ENCODE assay signal across 29 cellular contexts in genomic region chr10:86821600-86821999, GRCh38.
DNase-seq lines count a peak whose midpoint lies in the region; ATAC-seq, FAIRE-seq and TF ChIP-seq lines count a peak whose summit lies in the region.
"Had no signal": no experiment of that assay in that cellular context is flagged by ENCODE, and none has a peak within 500 bp of the region (broad histone marks: within the 10 kb centered on the region; RNA-seq: fewer than 3 reads in every experiment).

No MANE protein-coding gene starts in this region.

- H3K27ac ChIP-seq in HepG2 (ENCODE audit: extremely low read length, insufficient read depth, low read length), result no peak overlapping the region
- no peak overlapping the region for H3K27ac ChIP-seq in right lobe of liver
- no peak overlapping the region for H3K27ac ChIP-seq in foreskin keratinocyte
- H3K27ac ChIP-seq: colonic mucosa, left lung, stomach had no signal

- no peaks in the 10 kb centered on the region for H3K27me3 ChIP-seq in HepG2 (ENCODE audit: control insufficient read depth in 1 of 2, insufficient read depth in 2 of 2, low read length in 2 of 2)
- H3K27me3 ChIP-seq in right lobe of liver, result no peaks in the 10 kb centered on the region
- H3K27me3 ChIP-seq in bronchial epithelial cell (ENCODE audit: control insufficient read depth, insufficient read depth, low read length), result no peaks in the 10 kb centered on the region
- no peaks in the 10 kb centered on the region for H3K27me3 ChIP-seq in foreskin keratinocyte
- H3K27me3 ChIP-seq: colonic mucosa, left lung, stomach, tibial artery had no signal

- CTCF ChIA-PET in HepG2 (lab: Yijun Ruan, JAX; ENCODE audit: low intra/inter-chr PET ratio, low total read pairs), result no interaction called here

- TF ChIP-seq RAD21 in HepG2 (CRISPR knock-in tag; IDR thresholded peaks at IDR 0.05), result no peak

- no peak overlapping the region for H3K9ac ChIP-seq in HepG2 (ENCODE audit: insufficient read depth, low read depth, low read length)

- no peak for TF ChIP-seq CTCF in HepG2 (CRISPR knock-in tag; IDR thresholded peaks at IDR 0.05)
- TF ChIP-seq CTCF in right lobe of liver (IDR thresholded peaks at IDR 0.05), result no peak
- TF ChIP-seq CTCF in bronchial epithelial cell (IDR thresholded peaks at IDR 0.05; ENCODE audit: insufficient read depth, low read length, severe bottlenecking), result no peak
- TF ChIP-seq CTCF in foreskin keratinocyte (conservative IDR thresholded peaks at IDR 0.05), result no peak
- TF ChIP-seq CTCF in GM13976 (IDR thresholded peaks at IDR 0.05; ENCODE audit: borderline replicate concordance, control extremely low read depth, extremely low read depth, insufficient read depth, missing control alignments), result no peak

- H3K36me3 ChIP-seq in HepG2 (replicated peaks in 1 of 2; ENCODE audit: control insufficient read depth in 1 of 2, insufficient read depth in 2 of 2, low read length in 2 of 2) (peaks cover 0 to 2% of the 10 kb centered on the region in 2 experiments; a peak in 2 of 5 replicates), right lobe of liver (no peaks in the 10 kb centered on the region), bronchial epithelial cell (ENCODE audit: control insufficient read depth, insufficient read depth, low read length) (no peaks in the 10 kb centered on the region)
- H3K36me3 ChIP-seq: colonic mucosa, left lung, stomach, tibial artery had no signal

- FAIRE-seq in HepG2 (lab: Jason Lieb, UNC) (no peak), bronchial epithelial cell (lab: Jason Lieb, UNC) (no peak)
- FAIRE-seq: GM12891, small intestine had no signal

- DNase-seq in HepG2 (ENCODE audit: low spot score), result no peak
- no peak for DNase-seq in right lobe of liver
- peak; percentile 5 for DNase-seq in bronchial epithelial cell (ENCODE audit: low read depth)
- DNase-seq in foreskin keratinocyte, result no peak
- DNase-seq in GM13976 (ENCODE audit: low spot score), result no peak
- no peak for DNase-seq in activated CD4-positive, CD25-positive, alpha-beta regulatory T cell treated with anti-CD3 and anti-CD28 coated beads, Interleukin-2, amount 50 U/mL, for 72 hours
- DNase-seq: activated CD4-positive, alpha-beta T cell treated with anti-CD3 and anti-CD28 coated beads for 48 hours; activated naive CD4-positive, alpha-beta T cell; activated T-cell treated with anti-CD3 and anti-CD28 coated beads, Interleukin-2, amount 50 U/mL, for 48 hours; CD4-positive, CD25-positive, alpha-beta regulatory T cell; colonic mucosa; effector CD8-positive, alpha-beta T cell; erythroblast; GOT3; hypothalamus; Karpas-422; left lung; naive B cell; NCI-H146; small intestine; stimulated activated CD4-positive, alpha-beta T cell treated with anti-CD3 and anti-CD28 coated beads, Interleukin-1b, Interleukin-23, amount 100 ng/mL, for 48 hours; stimulated activated CD8-positive, alpha-beta memory T cell treated with anti-CD3 and anti-CD28 coated beads, Interleukin-4, amount 100 ng/mL, for 48 hours; stomach; T-helper 2 cell; tibial artery had no signal

- H3K4me3 ChIP-seq in HepG2 (replicated peaks in 1 of 3; ENCODE audit: insufficient read depth in 1 of 3, low read depth in 2 of 3, low read length in 3 of 3), result no peak overlapping the region
- H3K4me3 ChIP-seq in right lobe of liver, result no peak overlapping the region
- no peak overlapping the region for H3K4me3 ChIP-seq in bronchial epithelial cell (ENCODE audit: low read depth, low read length)
- H3K4me3 ChIP-seq: colonic mucosa, left lung, stomach, tibial artery had no signal

- POLR2A ChIA-PET in HepG2 (lab: Yijun Ruan, JAX), result no interaction called here

- ATAC-seq in HepG2, result no peak
- ATAC-seq in right lobe of liver, result no peak
- peak; percentile 11 for ATAC-seq in foreskin keratinocyte
- no peak for ATAC-seq in HG02852 (IDR thresholded peaks at IDR 0.05; ENCODE audit: unreplicated experiment)
- ATAC-seq in GM18870 (IDR thresholded peaks at IDR 0.05; ENCODE audit: unreplicated experiment), result no peak
- ATAC-seq: left lung, SK-N-SH treated with all-trans-retinoic acid at 6 μM for 48 hours had no signal

- 89% methylated on average over 3 of the region's 3 CpGs for WGBS in HepG2 (ENCODE audit: low lambda C conversion rate)
- WGBS in right lobe of liver (ENCODE audit: insufficient coverage, low coverage, low lambda C conversion rate, missing lambda C conversion rate), result 51% methylated on average over 2 of the region's 3 CpGs

- H3K4me1 ChIP-seq in HepG2 (ENCODE audit: insufficient read depth, low read length), result no peaks in the 10 kb centered on the region
- no peaks in the 10 kb centered on the region for H3K4me1 ChIP-seq in right lobe of liver
- no peaks in the 10 kb centered on the region for H3K4me1 ChIP-seq in foreskin keratinocyte
- H3K4me1 ChIP-seq: colonic mucosa, left lung had no signal

- BruUV-seq in HepG2 (replicated peaks; lab: Mats Ljungman, UMichigan), result no TSS peak

- TF ChIP-seq POLR2A in HepG2 (IDR thresholded peaks at IDR 0.05; ENCODE audit: insufficient read depth in 1 of 2, low read depth in 2 of 2, low read length in 2 of 2) (no peak), right lobe of liver (IDR thresholded peaks at IDR 0.05) (no peak)

- H2AFZ ChIP-seq in HepG2 (ENCODE audit: low read length), result no peak overlapping the region

- in situ Hi-C loops in HepG2 (cut with HindIII; ENCODE audit: extremely low pct_ligation_motif_present, low pct_unique_long_range_greater_than_20kb) (no loop called here), GM13976 (cut with MboI; ENCODE audit: low sequenced_read_pairs, unreplicated experiment) (no loop called here)

- peaks cover 11% of the 10 kb centered on the region for H4K20me1 ChIP-seq in HepG2 (ENCODE audit: insufficient read depth, low read length)

- H3K4me2 ChIP-seq in HepG2 (ENCODE audit: low read depth, low read length), result no peak overlapping the region

- no peaks in the 10 kb centered on the region for H3K9me3 ChIP-seq in HepG2 (ENCODE audit: low read length)
- H3K9me3 ChIP-seq in right lobe of liver, result no peaks in the 10 kb centered on the region
- H3K9me3 ChIP-seq: colonic mucosa, left lung, stomach, tibial artery had no signal

- intact Hi-C loops in HepG2 (cut with micrococcal nuclease; ENCODE audit: unreplicated experiment), result no loop called here
- intact Hi-C loops in right lobe of liver (cut with DNase I), result no loop called here

- H3K79me2 ChIP-seq in HepG2 (ENCODE audit: insufficient read depth, low read length), result peaks cover 49% of the 10 kb centered on the region

- no peak for TF ChIP-seq EP300 in HepG2 (IDR thresholded peaks at IDR 0.05; ENCODE audit: low read depth in 2 of 2, low read length in 2 of 2)
- TF ChIP-seq EP300 in HepG2 (CRISPR knock-in tag; IDR thresholded peaks at IDR 0.05; ENCODE audit: borderline replicate concordance), result no peak

TF ChIP-seq in HepG2, 621 proteins besides CTCF, POLR2A, EP300 and RAD21:
- TF ChIP-seq ZNF766 (CRISPR knock-in tag; IDR thresholded peaks at IDR 0.05; ENCODE audit: borderline replicate concordance), result no peak
- TF ChIP-seq CREB1 (IDR thresholded peaks at IDR 0.05), result peak; percentile 63; the same call in 1 of the 2 replicates
- TF ChIP-seq CREB1 (CRISPR knock-in tag; IDR thresholded peaks at IDR 0.05), result no peak
- TF ChIP-seq ZNF562 (CRISPR knock-in tag; IDR thresholded peaks at IDR 0.05; ENCODE audit: borderline replicate concordance), result no peak
